ENCODE assay signal across 10 cellular contexts in genomic region chr1:59061876-59062275, GRCh38.
DNase-seq lines count a peak whose midpoint lies in the region; ATAC-seq, FAIRE-seq and TF ChIP-seq lines count a peak whose summit lies in the region.
"Had no signal": no experiment of that assay in that cellular context is flagged by ENCODE, and none has a peak within 500 bp of the region (broad histone marks: within the 10 kb centered on the region; RNA-seq: fewer than 3 reads in every experiment).

No MANE protein-coding gene starts in this region.

- peak; percentile 25 to 72; a peak in 3 of 6 replicates for ATAC-seq in A549
- no peak for ATAC-seq in HG03280 (IDR thresholded peaks at IDR 0.05; ENCODE audit: unreplicated experiment)
- no peak for ATAC-seq in GM18909 (IDR thresholded peaks at IDR 0.05; ENCODE audit: poor library complexity, unreplicated experiment)

- no peak for TF ChIP-seq RAD21 in A549 (conservative IDR thresholded peaks at IDR 0.05 in 1 of 2, IDR thresholded peaks at IDR 0.05 in 1 of 2)

- peak in 1 of 2 experiments; percentile 44 for DNase-seq in A549 (ENCODE audit: low read depth in 1 of 2, low spot score in 1 of 2)
- peak; percentile 52 for DNase-seq in NCI-H226
- peak in 3 of 10 donors; percentile 26 to 38 (median 34) for DNase-seq in dorsolateral prefrontal cortex
- peak; percentile 70 for DNase-seq in mucosa of gallbladder (ENCODE audit: low spot score)
- DNase-seq in NCI-H187 (lab: John Stamatoyannopoulos, UW) = no peak
- DNase-seq in immature natural killer cell = no peak

- no peak for TF ChIP-seq EP300 in A549 (IDR thresholded peaks at IDR 0.05)

- no peak for TF ChIP-seq POLR2A in A549 (IDR thresholded peaks at IDR 0.05; ENCODE audit: low read length)

- TF ChIP-seq CTCF in A549 (IDR thresholded peaks at IDR 0.05) (no peak), dorsolateral prefrontal cortex (IDR thresholded peaks at IDR 0.05 in 54 of 56, conservative IDR thresholded peaks at IDR 0.05 in 2 of 56; ENCODE audit: low read depth in 1 of 56, partially characterized antibody in 56 of 56) (no peak)

- POLR2A ChIA-PET in A549 (lab: Yijun Ruan, JAX) = interaction anchor here (0.6 kb wide), 1 partner anchor 281 kb away, joined by 3 read pairs; no protein-coding TSS in a partner anchor

- peak overlapping the region in 1 of 2 experiments; percentile 49; a peak in 1 of 6 replicates for H3K27ac ChIP-seq in A549
- peak overlapping the region in 7 of 59 donors; percentile 1 to 54 (median 35) for H3K27ac ChIP-seq in dorsolateral prefrontal cortex

- H3K4me1 ChIP-seq in A549 = peaks cover 30% of the 10 kb centered on the region

- H3K27me3 ChIP-seq in dorsolateral prefrontal cortex = no peaks in the 10 kb centered on the region

- H3K36me3 Mint-ChIP-seq in immature natural killer cell = peaks cover 0 to 8% (median 0%) of the 10 kb centered on the region in 3 donors
- H3K36me3 Mint-ChIP-seq: activated naive CD8-positive, alpha-beta T cell; CD14-positive monocyte had no signal

- no peaks in the 10 kb centered on the region for H3K9me3 ChIP-seq in A549

- H3K27me3 Mint-ChIP-seq in immature natural killer cell (ENCODE audit: low read depth in 3 of 3) = peaks cover 0 to 3% (median 0%) of the 10 kb centered on the region in 3 donors
- H3K27me3 Mint-ChIP-seq: activated naive CD8-positive, alpha-beta T cell had no signal

- CTCF ChIA-PET in A549 (lab: Yijun Ruan, JAX) = interaction anchor here (1.9 kb wide), 1 partner anchor 638 kb away, joined by 5 read pairs; no protein-coding TSS in a partner anchor

- intact Hi-C loops in dorsolateral prefrontal cortex (cut with DNase I) = no loop called here

- H3K4me3 ChIP-seq in A549 (no peak overlapping the region), dorsolateral prefrontal cortex (peak overlapping the region in 44 of 59 donors; percentile 4 to 53 (median 30))

- peaks cover 36 to 49% of the 10 kb centered on the region in 2 donors for H3K4me1 Mint-ChIP-seq in immature natural killer cell

- H3K27ac Mint-ChIP-seq in immature natural killer cell = no peak overlapping the region
- H3K27ac Mint-ChIP-seq: activated naive CD8-positive, alpha-beta T cell had no signal

- no peak for FAIRE-seq in A549 (lab: Jason Lieb, UNC)

- peak overlapping the region; percentile 10; the same call in 2 of the 3 replicates for H3K4me2 ChIP-seq in A549

- H3K9me3 Mint-ChIP-seq in immature natural killer cell = peaks cover 0 to 1% (median 0%) of the 10 kb centered on the region in 6 donors

- H3K4me3 Mint-ChIP-seq in immature natural killer cell = no peak overlapping the region
- H3K4me3 Mint-ChIP-seq: activated naive CD8-positive, alpha-beta T cell had no signal

- 88% methylated on average over 2 of the region's 2 CpGs for WGBS in A549 (ENCODE audit: missing lambda C conversion rate)

TF ChIP-seq in A549, 52 proteins besides CTCF, POLR2A, EP300 and RAD21:
- TF ChIP-seq CBX8 (IDR thresholded peaks at IDR 0.05) = no peak
- no peak for TF ChIP-seq BCL3 (IDR thresholded peaks at IDR 0.05)
- TF ChIP-seq MAFK (IDR thresholded peaks at IDR 0.05; ENCODE audit: partially characterized antibody) = no peak
- no peak for TF ChIP-seq HOXB13 (CRISPR knock-in tag; IDR thresholded peaks at IDR 0.05; ENCODE audit: low read depth)
- no peak for TF ChIP-seq EHF (CRISPR knock-in tag; IDR thresholded peaks at IDR 0.05)
- no peak for TF ChIP-seq ZC3H11A (IDR thresholded peaks at IDR 0.05)
- TF ChIP-seq RCOR1 (IDR thresholded peaks at IDR 0.05; ENCODE audit: low read depth, low read length) = no peak
- TF ChIP-seq CHD2 (IDR thresholded peaks at IDR 0.05; ENCODE audit: low read length, partially characterized antibody) = no peak
- TF ChIP-seq ESRRA (IDR thresholded peaks at IDR 0.05; ENCODE audit: borderline replicate concordance, low read length) = no peak
- no peak for TF ChIP-seq SMC3 (IDR thresholded peaks at IDR 0.05)
- no peak for TF ChIP-seq POLR2AphosphoS2 (conservative IDR thresholded peaks at IDR 0.05; ENCODE audit: low read length)
- no peak for TF ChIP-seq ZFP36 (IDR thresholded peaks at IDR 0.05; ENCODE audit: borderline replicate concordance, partially characterized antibody)
- TF ChIP-seq HMGXB4 (CRISPR knock-in tag; IDR thresholded peaks at IDR 0.05; ENCODE audit: borderline replicate concordance) = no peak
- TF ChIP-seq JUN (IDR thresholded peaks at IDR 0.05) = no peak
- no peak for TF ChIP-seq PHF8 (IDR thresholded peaks at IDR 0.05; ENCODE audit: borderline replicate concordance, low read depth)
- no peak for TF ChIP-seq FOSL2 (IDR thresholded peaks at IDR 0.05)
- TF ChIP-seq FOSL2 (CRISPR knock-in tag; IDR thresholded peaks at IDR 0.05) = no peak

Comparison
In these comparisons a context has a peak if more than half of its experiments do, and no peak if none do; other contexts are left out.
1. ATAC-seq: peak in A549 (2 of 2); none in HG03280 (single experiment) and GM18909 (single experiment).
2. DNase-seq: peak in NCI-H226 (single experiment) and mucosa of gallbladder (single experiment); none in NCI-H187 (0 of 2) and immature natural killer cell (0 of 3).